In genomic region chr3:197372076-197372661, GRCh38 we compare ENCODE assay signal across 9 cellular contexts.
DNase-seq lines count a peak whose midpoint lies in the region; ATAC-seq, FAIRE-seq and TF ChIP-seq lines count a peak whose summit lies in the region.
"Had no signal": no experiment of that assay in that cellular context is flagged by ENCODE, and none has a peak within 500 bp of the region (broad histone marks: within the 10 kb centered on the region; RNA-seq: fewer than 3 reads in every experiment).

No MANE protein-coding gene starts in this region.

- H3K27me3 ChIP-seq in lower lobe of right lung (ENCODE audit: low read depth) (no peaks in the 10 kb centered on the region), MM.1S (replicated peaks; ENCODE audit: insufficient read depth, low read length) (no peaks in the 10 kb centered on the region), uterus (no peaks in the 10 kb centered on the region)

- FAIRE-seq in A549 (lab: Jason Lieb, UNC): no peak

- H3K36me3 Mint-ChIP-seq in MCF 10A (ENCODE audit: insufficient read depth, unreplicated experiment): peaks cover 6% of the 10 kb centered on the region

- TF ChIP-seq RAD21 in A549 (conservative IDR thresholded peaks at IDR 0.05 in 1 of 2, IDR thresholded peaks at IDR 0.05 in 1 of 2): no peak; a peak in 1 of 5 replicates

- H4K20me1 ChIP-seq in MM.1S (ENCODE audit: insufficient read depth, low read length): no peaks in the 10 kb centered on the region

- peaks cover 44% of the 10 kb centered on the region for H3K4me1 Mint-ChIP-seq in MCF 10A (ENCODE audit: insufficient read depth, unreplicated experiment)

- H3K4me1 ChIP-seq in A549: peaks cover 24% of the 10 kb centered on the region; the same call in 2 of the 3 replicates
- peaks cover 15% of the 10 kb centered on the region for H3K4me1 ChIP-seq in lower lobe of right lung
- H3K4me1 ChIP-seq in MM.1S (ENCODE audit: low read length): no peaks in the 10 kb centered on the region
- no peaks in the 10 kb centered on the region for H3K4me1 ChIP-seq in uterus

- peak overlapping the region; percentile 6 to 71; a peak in 4 of 6 replicates for H3K27ac ChIP-seq in A549
- peak overlapping the region; percentile 41 for H3K27ac ChIP-seq in lower lobe of right lung
- H3K27ac ChIP-seq in MM.1S (ENCODE audit: low read length): no peak overlapping the region
- no peak overlapping the region for H3K27ac ChIP-seq in uterus

- no peaks in the 10 kb centered on the region for H3K9me3 Mint-ChIP-seq in MCF 10A (ENCODE audit: unreplicated experiment)

- 0 out of 5 replicates have a peak, but pooled peaks of 1 of the 2 experiments have one; percentile 29 for TF ChIP-seq EP300 in A549 (IDR thresholded peaks at IDR 0.05)

- H3K4me3 ChIP-seq in A549 (no peak overlapping the region), lower lobe of right lung (no peak overlapping the region), MM.1S (ENCODE audit: low read length) (no peak overlapping the region), uterus (no peak overlapping the region)

- H3K9me3 ChIP-seq in A549: no peaks in the 10 kb centered on the region
- no peaks in the 10 kb centered on the region for H3K9me3 ChIP-seq in lower lobe of right lung
- H3K9me3 ChIP-seq in MM.1S (replicated peaks; ENCODE audit: insufficient read depth, low read length): no peaks in the 10 kb centered on the region
- no peaks in the 10 kb centered on the region for H3K9me3 ChIP-seq in uterus

- TF ChIP-seq POLR2A in A549 (IDR thresholded peaks at IDR 0.05; ENCODE audit: low read length) (no peak), uterus (IDR thresholded peaks at IDR 0.05) (no peak)

- no peak overlapping the region for H2AFZ ChIP-seq in MM.1S (ENCODE audit: low read length)

- H3K4me2 ChIP-seq in A549 (peak overlapping the region; percentile 57), MM.1S (ENCODE audit: low read depth, low read length) (no peak overlapping the region)

- 37% methylated on average over 7 of the region's 7 CpGs for WGBS in A549 (ENCODE audit: missing lambda C conversion rate)

- H3K27ac Mint-ChIP-seq in MCF 10A (ENCODE audit: low read depth, unreplicated experiment): peak overlapping the region; percentile 75

- no peaks in the 10 kb centered on the region for H3K27me3 Mint-ChIP-seq in MCF 10A (ENCODE audit: insufficient read depth, unreplicated experiment)

- intact Hi-C loops in MCF 10A (cut with micrococcal nuclease): loop anchor here (2.0 to 5.0 kb wide), 2 partner anchors 23 to 75 kb away; partner anchors contain the start of gene DLG1
- intact Hi-C loops in lower lobe of right lung (cut with DNase I): no loop called here
- intact Hi-C loops in uterus (cut with DNase I; ENCODE audit: low total_unique reads): no loop called here

- TF ChIP-seq CTCF in A549 (IDR thresholded peaks at IDR 0.05) (no peak), MCF 10A (IDR thresholded peaks at IDR 0.05; ENCODE audit: unreplicated experiment) (no peak), lower lobe of right lung (IDR thresholded peaks at IDR 0.05) (no peak), MM.1S (IDR thresholded peaks at IDR 0.05; ENCODE audit: low read length) (no peak), uterus (IDR thresholded peaks at IDR 0.05) (no peak)

- H3F3A ChIP-seq in MM.1S (ENCODE audit: insufficient read depth, low read length): no peaks in the 10 kb centered on the region

- CTCF ChIA-PET in A549 (lab: Yijun Ruan, JAX) (interaction anchor here (1.6 kb wide), 1 partner anchor 138 kb away, joined by 5 read pairs; no protein-coding TSS in a partner anchor), MCF 10A (lab: Yijun Ruan, JAX) (interaction anchor here (0.6 to 2.6 kb wide), 3 partner anchors 42 to 115 kb away, joined by 3 to 9 read pairs (median 3); no protein-coding TSS in a partner anchor)

- peak overlapping the region; percentile 19 for H3K4me3 Mint-ChIP-seq in MCF 10A (ENCODE audit: unreplicated experiment)

- DNase-seq in A549 (ENCODE audit: low read depth in 1 of 2, low spot score in 1 of 2) (peak in 1 of 2 experiments; percentile 65), HS-27A (ENCODE audit: low read depth) (peak; percentile 83), MCF 10A (ENCODE audit: unreplicated experiment) (peak; percentile 89), lower lobe of right lung (no peak), MM.1S (no peak), NCI-H446 treated with DMSO at 0.1 percent for 48 hours (lab: John Stamatoyannopoulos, UW) (no peak), uterus (no peak)
- DNase-seq: Karpas-422 had no signal

- no peaks in the 10 kb centered on the region for H3K79me2 ChIP-seq in MM.1S (ENCODE audit: low read length)

- ATAC-seq in A549 (peak; percentile 69 to 71), lower lobe of right lung (peak; percentile 74 to 79), GM21381 (IDR thresholded peaks at IDR 0.05; ENCODE audit: unreplicated experiment) (no peak)

- TSS peak; percentile 63 for BruUV-seq in MCF 10A (replicated peaks; lab: Mats Ljungman, UMichigan)

- H3K9ac ChIP-seq in MM.1S (ENCODE audit: low read length): no peak overlapping the region

- POLR2A ChIA-PET in A549 (lab: Yijun Ruan, JAX): interaction anchor here (1.2 kb wide), 1 partner anchor 74 kb away, joined by 8 read pairs; the partner anchor contains the start of gene DLG1
- POLR2A ChIA-PET in MCF 10A (lab: Yijun Ruan, JAX): interaction anchor here (0.6 to 4.7 kb wide), 11 partner anchors 23 to 632 kb away, joined by 3 to 39 read pairs (median 7); partner anchors contain the start of gene DLG1

- H3K36me3 ChIP-seq in lower lobe of right lung: no peaks in the 10 kb centered on the region
- no peaks in the 10 kb centered on the region for H3K36me3 ChIP-seq in MM.1S (replicated peaks; ENCODE audit: insufficient read depth, low read length)
- H3K36me3 ChIP-seq in uterus: no peaks in the 10 kb centered on the region

- H3K9me2 ChIP-seq in MM.1S (replicated peaks; ENCODE audit: insufficient read depth, low read length): no peaks in the 10 kb centered on the region

TF ChIP-seq in A549, 52 proteins besides CTCF, POLR2A, EP300 and RAD21:
- no peak for TF ChIP-seq MAX (IDR thresholded peaks at IDR 0.05)
- TF ChIP-seq USF2 (IDR thresholded peaks at IDR 0.05): no peak
- no peak for TF ChIP-seq TFCP2L1 (CRISPR knock-in tag; IDR thresholded peaks at IDR 0.05)
- no peak for TF ChIP-seq ZFP36 (IDR thresholded peaks at IDR 0.05; ENCODE audit: borderline replicate concordance, partially characterized antibody)
- TF ChIP-seq FOSL2 (IDR thresholded peaks at IDR 0.05): no peak
- no peak for TF ChIP-seq FOSL2 (CRISPR knock-in tag; IDR thresholded peaks at IDR 0.05)
- no peak for TF ChIP-seq HMGXB4 (CRISPR knock-in tag; IDR thresholded peaks at IDR 0.05; ENCODE audit: borderline replicate concordance)
- no peak for TF ChIP-seq RFX5 (IDR thresholded peaks at IDR 0.05)
- no peak for TF ChIP-seq FOXS1 (CRISPR knock-in tag; IDR thresholded peaks at IDR 0.05)
- TF ChIP-seq PBX3 (IDR thresholded peaks at IDR 0.05): no peak
- no peak for TF ChIP-seq EHF (CRISPR knock-in tag; IDR thresholded peaks at IDR 0.05)
- no peak for TF ChIP-seq NFE2L2 (conservative IDR thresholded peaks at IDR 0.05; ENCODE audit: low read length)
- no peak for TF ChIP-seq GATA3 (IDR thresholded peaks at IDR 0.05; ENCODE audit: borderline replicate concordance)

Comparison
In these comparisons a context has a peak if more than half of its experiments do, and no peak if none do; other contexts are left out.
1. DNase-seq: peak in HS-27A (single experiment) and MCF 10A (single experiment); none in lower lobe of right lung (single experiment), MM.1S (single experiment), NCI-H446 treated with DMSO at 0.1 percent for 48 hours (single experiment) and uterus (0 of 2).
2. H3K27ac ChIP-seq: peak in A549 (2 of 2) and lower lobe of right lung (single experiment); none in MM.1S (single experiment) and uterus (0 of 2).